ENCODE assay signal across 1 cellular context in the genomic region with DNA sequence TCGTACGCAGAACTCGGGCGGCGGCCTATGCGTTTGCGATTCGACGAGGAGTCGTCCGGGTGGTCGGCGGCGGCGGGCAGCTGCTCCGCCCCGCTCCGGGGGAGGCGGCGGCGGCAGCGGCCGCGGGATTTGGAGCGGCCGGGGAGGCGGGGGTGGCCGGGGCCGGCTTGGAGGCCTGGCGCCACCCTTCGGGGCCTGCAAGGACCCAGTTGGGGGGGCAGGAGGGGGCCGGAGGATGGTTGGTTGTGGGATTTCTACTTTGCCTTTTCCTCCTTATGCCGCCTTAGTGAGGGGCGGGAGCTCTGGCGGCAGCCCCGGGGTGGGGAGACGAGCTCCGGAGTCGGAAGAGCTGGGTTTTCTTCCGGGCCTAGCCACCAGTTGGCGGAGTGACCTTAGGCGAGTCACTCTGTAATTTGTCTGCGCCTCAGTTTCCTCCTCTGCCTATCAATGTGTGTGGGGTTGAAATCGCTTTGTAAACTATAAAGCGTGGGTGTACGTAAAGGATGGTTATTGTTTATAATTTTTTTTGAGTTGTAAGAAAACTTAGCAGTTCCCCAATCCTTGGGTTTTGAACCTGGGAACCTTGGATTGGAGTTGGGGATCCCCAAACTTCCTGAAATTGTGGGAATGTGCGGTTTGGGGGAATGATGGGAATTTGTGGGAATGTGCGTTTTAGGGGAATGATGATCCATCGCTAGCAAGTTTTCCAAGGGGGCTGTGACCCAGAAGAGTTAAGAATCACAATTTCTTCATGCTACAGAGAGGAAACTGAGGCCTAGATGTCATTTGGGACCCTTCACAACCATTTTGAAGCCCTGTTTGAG.
TF ChIP-seq lines count a peak whose summit lies in the region.

No MANE protein-coding gene starts in this region.

TF ChIP-seq in GM12878, 131 proteins besides CTCF, POLR2A, EP300 and RAD21 (continued from another document and continues in another):
- TF ChIP-seq, protein P1, sequence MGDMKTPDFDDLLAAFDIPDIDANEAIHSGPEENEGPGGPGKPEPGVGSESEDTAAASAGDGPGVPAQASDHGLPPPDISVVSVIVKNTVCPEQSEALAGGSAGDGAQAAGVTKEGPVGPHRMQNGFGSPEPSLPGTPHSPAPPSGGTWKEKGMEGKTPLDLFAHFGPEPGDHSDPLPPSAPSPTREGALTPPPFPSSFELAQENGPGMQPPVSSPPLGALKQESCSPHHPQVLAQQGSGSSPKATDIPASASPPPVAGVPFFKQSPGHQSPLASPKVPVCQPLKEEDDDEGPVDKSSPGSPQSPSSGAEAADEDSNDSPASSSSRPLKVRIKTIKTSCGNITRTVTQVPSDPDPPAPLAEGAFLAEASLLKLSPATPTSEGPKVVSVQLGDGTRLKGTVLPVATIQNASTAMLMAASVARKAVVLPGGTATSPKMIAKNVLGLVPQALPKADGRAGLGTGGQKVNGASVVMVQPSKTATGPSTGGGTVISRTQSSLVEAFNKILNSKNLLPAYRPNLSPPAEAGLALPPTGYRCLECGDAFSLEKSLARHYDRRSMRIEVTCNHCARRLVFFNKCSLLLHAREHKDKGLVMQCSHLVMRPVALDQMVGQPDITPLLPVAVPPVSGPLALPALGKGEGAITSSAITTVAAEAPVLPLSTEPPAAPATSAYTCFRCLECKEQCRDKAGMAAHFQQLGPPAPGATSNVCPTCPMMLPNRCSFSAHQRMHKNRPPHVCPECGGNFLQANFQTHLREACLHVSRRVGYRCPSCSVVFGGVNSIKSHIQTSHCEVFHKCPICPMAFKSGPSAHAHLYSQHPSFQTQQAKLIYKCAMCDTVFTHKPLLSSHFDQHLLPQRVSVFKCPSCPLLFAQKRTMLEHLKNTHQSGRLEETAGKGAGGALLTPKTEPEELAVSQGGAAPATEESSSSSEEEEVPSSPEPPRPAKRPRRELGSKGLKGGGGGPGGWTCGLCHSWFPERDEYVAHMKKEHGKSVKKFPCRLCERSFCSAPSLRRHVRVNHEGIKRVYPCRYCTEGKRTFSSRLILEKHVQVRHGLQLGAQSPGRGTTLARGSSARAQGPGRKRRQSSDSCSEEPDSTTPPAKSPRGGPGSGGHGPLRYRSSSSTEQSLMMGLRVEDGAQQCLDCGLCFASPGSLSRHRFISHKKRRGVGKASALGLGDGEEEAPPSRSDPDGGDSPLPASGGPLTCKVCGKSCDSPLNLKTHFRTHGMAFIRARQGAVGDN (IDR thresholded peaks at IDR 0.05), result 0 out of 2 replicates have a peak, but pooled peaks have one; percentile 65
- TF ChIP-seq POU2F2 (IDR thresholded peaks at IDR 0.05; ENCODE audit: borderline replicate concordance, low read depth, low read length), result no peak
- TF ChIP-seq, protein P2, sequence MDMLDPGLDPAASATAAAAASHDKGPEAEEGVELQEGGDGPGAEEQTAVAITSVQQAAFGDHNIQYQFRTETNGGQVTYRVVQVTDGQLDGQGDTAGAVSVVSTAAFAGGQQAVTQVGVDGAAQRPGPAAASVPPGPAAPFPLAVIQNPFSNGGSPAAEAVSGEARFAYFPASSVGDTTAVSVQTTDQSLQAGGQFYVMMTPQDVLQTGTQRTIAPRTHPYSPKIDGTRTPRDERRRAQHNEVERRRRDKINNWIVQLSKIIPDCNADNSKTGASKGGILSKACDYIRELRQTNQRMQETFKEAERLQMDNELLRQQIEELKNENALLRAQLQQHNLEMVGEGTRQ (IDR thresholded peaks at IDR 0.05; ENCODE audit: borderline replicate concordance, low read depth, low read length), result no peak
- TF ChIP-seq ASH2L (IDR thresholded peaks at IDR 0.05; ENCODE audit: borderline replicate concordance, low read depth), result peak; percentile 98; the same call in 1 of the 2 replicates
- TF ChIP-seq, protein P3, sequence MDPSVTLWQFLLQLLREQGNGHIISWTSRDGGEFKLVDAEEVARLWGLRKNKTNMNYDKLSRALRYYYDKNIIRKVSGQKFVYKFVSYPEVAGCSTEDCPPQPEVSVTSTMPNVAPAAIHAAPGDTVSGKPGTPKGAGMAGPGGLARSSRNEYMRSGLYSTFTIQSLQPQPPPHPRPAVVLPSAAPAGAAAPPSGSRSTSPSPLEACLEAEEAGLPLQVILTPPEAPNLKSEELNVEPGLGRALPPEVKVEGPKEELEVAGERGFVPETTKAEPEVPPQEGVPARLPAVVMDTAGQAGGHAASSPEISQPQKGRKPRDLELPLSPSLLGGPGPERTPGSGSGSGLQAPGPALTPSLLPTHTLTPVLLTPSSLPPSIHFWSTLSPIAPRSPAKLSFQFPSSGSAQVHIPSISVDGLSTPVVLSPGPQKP (IDR thresholded peaks at IDR 0.05; ENCODE audit: low read depth, low read length), result no peak
- TF ChIP-seq HDAC2 (IDR thresholded peaks at IDR 0.05), result no peak
- TF ChIP-seq RBBP5 (conservative IDR thresholded peaks at IDR 0.05), result peak; percentile 75; the same call in 1 of the 2 replicates
- TF ChIP-seq CREB1 (IDR thresholded peaks at IDR 0.05; ENCODE audit: low read depth), result peak; percentile 5; the same call in 1 of the 2 replicates
- 0 out of 2 replicates have a peak, but pooled peaks have one; percentile 1 for TF ChIP-seq GATAD2B (conservative IDR thresholded peaks at IDR 0.05; ENCODE audit: low read depth)
- no peak for TF ChIP-seq TBL1XR1 (IDR thresholded peaks at IDR 0.05; ENCODE audit: low read depth, low read length)
- no peak for TF ChIP-seq NFYA (IDR thresholded peaks at IDR 0.05; ENCODE audit: borderline replicate concordance, low read depth, low read length)
- TF ChIP-seq FOS (IDR thresholded peaks at IDR 0.05; ENCODE audit: borderline replicate concordance, extremely low read depth, insufficient read length), result no peak
- TF ChIP-seq CHD1 (IDR thresholded peaks at IDR 0.05; ENCODE audit: low read depth, low read length), result no peak
- no peak for TF ChIP-seq SPI1 (IDR thresholded peaks at IDR 0.05; ENCODE audit: borderline replicate concordance, insufficient read depth, low read depth, low read length)
- TF ChIP-seq, protein P4, sequence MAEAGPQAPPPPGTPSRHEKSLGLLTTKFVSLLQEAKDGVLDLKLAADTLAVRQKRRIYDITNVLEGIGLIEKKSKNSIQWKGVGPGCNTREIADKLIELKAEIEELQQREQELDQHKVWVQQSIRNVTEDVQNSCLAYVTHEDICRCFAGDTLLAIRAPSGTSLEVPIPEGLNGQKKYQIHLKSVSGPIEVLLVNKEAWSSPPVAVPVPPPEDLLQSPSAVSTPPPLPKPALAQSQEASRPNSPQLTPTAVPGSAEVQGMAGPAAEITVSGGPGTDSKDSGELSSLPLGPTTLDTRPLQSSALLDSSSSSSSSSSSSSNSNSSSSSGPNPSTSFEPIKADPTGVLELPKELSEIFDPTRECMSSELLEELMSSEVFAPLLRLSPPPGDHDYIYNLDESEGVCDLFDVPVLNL (IDR thresholded peaks at IDR 0.05; ENCODE audit: low read depth, low read length), result no peak
- no peak for TF ChIP-seq SIN3A (IDR thresholded peaks at IDR 0.05; ENCODE audit: low read depth, low read length)
- TF ChIP-seq, protein P5, sequence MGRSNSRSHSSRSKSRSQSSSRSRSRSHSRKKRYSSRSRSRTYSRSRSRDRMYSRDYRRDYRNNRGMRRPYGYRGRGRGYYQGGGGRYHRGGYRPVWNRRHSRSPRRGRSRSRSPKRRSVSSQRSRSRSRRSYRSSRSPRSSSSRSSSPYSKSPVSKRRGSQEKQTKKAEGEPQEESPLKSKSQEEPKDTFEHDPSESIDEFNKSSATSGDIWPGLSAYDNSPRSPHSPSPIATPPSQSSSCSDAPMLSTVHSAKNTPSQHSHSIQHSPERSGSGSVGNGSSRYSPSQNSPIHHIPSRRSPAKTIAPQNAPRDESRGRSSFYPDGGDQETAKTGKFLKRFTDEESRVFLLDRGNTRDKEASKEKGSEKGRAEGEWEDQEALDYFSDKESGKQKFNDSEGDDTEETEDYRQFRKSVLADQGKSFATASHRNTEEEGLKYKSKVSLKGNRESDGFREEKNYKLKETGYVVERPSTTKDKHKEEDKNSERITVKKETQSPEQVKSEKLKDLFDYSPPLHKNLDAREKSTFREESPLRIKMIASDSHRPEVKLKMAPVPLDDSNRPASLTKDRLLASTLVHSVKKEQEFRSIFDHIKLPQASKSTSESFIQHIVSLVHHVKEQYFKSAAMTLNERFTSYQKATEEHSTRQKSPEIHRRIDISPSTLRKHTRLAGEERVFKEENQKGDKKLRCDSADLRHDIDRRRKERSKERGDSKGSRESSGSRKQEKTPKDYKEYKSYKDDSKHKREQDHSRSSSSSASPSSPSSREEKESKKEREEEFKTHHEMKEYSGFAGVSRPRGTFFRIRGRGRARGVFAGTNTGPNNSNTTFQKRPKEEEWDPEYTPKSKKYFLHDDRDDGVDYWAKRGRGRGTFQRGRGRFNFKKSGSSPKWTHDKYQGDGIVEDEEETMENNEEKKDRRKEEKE (IDR thresholded peaks at IDR 0.05), result no peak
- no peak for TF ChIP-seq ESRRA (IDR thresholded peaks at IDR 0.05; ENCODE audit: low read length)
- no peak for TF ChIP-seq RFX5 (IDR thresholded peaks at IDR 0.05; ENCODE audit: low read depth, low read length)
- TF ChIP-seq PAX8 (IDR thresholded peaks at IDR 0.05), result no peak
- TF ChIP-seq WRNIP1 (IDR thresholded peaks at IDR 0.05; ENCODE audit: borderline replicate concordance, low read depth, low read length), result no peak
- TF ChIP-seq MXI1 (IDR thresholded peaks at IDR 0.05; ENCODE audit: low read depth, low read length), result no peak
- no peak for TF ChIP-seq RCOR1 (conservative IDR thresholded peaks at IDR 0.05; ENCODE audit: low read depth, low read length)
- TF ChIP-seq JUNB (IDR thresholded peaks at IDR 0.05), result no peak
- peak; percentile 58; the same call in 1 of the 2 replicates for TF ChIP-seq EED (IDR thresholded peaks at IDR 0.05; ENCODE audit: low read depth)
- TF ChIP-seq STAT1 (conservative IDR thresholded peaks at IDR 0.05), result no peak
- TF ChIP-seq ZNF384 (IDR thresholded peaks at IDR 0.05; ENCODE audit: borderline replicate concordance, low read depth, low read length), result no peak
- TF ChIP-seq, protein P6, sequence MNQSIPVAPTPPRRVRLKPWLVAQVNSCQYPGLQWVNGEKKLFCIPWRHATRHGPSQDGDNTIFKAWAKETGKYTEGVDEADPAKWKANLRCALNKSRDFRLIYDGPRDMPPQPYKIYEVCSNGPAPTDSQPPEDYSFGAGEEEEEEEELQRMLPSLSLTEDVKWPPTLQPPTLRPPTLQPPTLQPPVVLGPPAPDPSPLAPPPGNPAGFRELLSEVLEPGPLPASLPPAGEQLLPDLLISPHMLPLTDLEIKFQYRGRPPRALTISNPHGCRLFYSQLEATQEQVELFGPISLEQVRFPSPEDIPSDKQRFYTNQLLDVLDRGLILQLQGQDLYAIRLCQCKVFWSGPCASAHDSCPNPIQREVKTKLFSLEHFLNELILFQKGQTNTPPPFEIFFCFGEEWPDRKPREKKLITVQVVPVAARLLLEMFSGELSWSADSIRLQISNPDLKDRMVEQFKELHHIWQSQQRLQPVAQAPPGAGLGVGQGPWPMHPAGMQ (IDR thresholded peaks at IDR 0.05; ENCODE audit: borderline replicate concordance), result no peak
- peak in 1 of 2 experiments; percentile 17; a peak in 1 of 3 replicates for TF ChIP-seq EGR1 (IDR thresholded peaks at IDR 0.05; ENCODE audit: borderline replicate concordance in 1 of 2, low read depth in 2 of 2, low read length in 2 of 2)
- TF ChIP-seq, protein P7, sequence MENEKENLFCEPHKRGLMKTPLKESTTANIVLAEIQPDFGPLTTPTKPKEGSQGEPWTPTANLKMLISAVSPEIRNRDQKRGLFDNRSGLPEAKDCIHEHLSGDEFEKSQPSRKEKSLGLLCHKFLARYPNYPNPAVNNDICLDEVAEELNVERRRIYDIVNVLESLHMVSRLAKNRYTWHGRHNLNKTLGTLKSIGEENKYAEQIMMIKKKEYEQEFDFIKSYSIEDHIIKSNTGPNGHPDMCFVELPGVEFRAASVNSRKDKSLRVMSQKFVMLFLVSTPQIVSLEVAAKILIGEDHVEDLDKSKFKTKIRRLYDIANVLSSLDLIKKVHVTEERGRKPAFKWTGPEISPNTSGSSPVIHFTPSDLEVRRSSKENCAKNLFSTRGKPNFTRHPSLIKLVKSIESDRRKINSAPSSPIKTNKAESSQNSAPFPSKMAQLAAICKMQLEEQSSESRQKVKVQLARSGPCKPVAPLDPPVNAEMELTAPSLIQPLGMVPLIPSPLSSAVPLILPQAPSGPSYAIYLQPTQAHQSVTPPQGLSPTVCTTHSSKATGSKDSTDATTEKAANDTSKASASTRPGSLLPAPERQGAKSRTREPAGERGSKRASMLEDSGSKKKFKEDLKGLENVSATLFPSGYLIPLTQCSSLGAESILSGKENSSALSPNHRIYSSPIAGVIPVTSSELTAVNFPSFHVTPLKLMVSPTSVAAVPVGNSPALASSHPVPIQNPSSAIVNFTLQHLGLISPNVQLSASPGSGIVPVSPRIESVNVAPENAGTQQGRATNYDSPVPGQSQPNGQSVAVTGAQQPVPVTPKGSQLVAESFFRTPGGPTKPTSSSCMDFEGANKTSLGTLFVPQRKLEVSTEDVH (IDR thresholded peaks at IDR 0.05; ENCODE audit: low read depth, partially characterized antibody), result peak; percentile 41
- no peak for TF ChIP-seq TARDBP (IDR thresholded peaks at IDR 0.05; ENCODE audit: borderline replicate concordance)
- no peak for TF ChIP-seq MEF2A (IDR thresholded peaks at IDR 0.05; ENCODE audit: insufficient read depth, low read depth, low read length)
- TF ChIP-seq LARP7 (IDR thresholded peaks at IDR 0.05), result no peak
- TF ChIP-seq, protein P8, sequence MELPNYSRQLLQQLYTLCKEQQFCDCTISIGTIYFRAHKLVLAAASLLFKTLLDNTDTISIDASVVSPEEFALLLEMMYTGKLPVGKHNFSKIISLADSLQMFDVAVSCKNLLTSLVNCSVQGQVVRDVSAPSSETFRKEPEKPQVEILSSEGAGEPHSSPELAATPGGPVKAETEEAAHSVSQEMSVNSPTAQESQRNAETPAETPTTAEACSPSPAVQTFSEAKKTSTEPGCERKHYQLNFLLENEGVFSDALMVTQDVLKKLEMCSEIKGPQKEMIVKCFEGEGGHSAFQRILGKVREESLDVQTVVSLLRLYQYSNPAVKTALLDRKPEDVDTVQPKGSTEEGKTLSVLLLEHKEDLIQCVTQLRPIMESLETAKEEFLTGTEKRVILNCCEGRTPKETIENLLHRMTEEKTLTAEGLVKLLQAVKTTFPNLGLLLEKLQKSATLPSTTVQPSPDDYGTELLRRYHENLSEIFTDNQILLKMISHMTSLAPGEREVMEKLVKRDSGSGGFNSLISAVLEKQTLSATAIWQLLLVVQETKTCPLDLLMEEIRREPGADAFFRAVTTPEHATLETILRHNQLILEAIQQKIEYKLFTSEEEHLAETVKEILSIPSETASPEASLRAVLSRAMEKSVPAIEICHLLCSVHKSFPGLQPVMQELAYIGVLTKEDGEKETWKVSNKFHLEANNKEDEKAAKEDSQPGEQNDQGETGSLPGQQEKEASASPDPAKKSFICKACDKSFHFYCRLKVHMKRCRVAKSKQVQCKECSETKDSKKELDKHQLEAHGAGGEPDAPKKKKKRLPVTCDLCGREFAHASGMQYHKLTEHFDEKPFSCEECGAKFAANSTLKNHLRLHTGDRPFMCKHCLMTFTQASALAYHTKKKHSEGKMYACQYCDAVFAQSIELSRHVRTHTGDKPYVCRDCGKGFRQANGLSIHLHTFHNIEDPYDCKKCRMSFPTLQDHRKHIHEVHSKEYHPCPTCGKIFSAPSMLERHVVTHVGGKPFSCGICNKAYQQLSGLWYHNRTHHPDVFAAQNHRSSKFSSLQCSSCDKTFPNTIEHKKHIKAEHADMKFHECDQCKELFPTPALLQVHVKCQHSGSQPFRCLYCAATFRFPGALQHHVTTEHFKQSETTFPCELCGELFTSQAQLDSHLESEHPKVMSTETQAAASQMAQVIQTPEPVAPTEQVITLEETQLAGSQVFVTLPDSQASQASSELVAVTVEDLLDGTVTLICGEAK (IDR thresholded peaks at IDR 0.05; ENCODE audit: borderline replicate concordance), result peak; percentile 30; the same call in 1 of the 2 replicates
- no peak for TF ChIP-seq ZNF274 (IDR thresholded peaks at IDR 0.05; ENCODE audit: insufficient read depth, insufficient read length)
- TF ChIP-seq TCF12 (IDR thresholded peaks at IDR 0.05; ENCODE audit: low read depth, low read length), result no peak
- TF ChIP-seq JUND (IDR thresholded peaks at IDR 0.05; ENCODE audit: low read depth, low read length), result no peak
